In the genomic region with DNA sequence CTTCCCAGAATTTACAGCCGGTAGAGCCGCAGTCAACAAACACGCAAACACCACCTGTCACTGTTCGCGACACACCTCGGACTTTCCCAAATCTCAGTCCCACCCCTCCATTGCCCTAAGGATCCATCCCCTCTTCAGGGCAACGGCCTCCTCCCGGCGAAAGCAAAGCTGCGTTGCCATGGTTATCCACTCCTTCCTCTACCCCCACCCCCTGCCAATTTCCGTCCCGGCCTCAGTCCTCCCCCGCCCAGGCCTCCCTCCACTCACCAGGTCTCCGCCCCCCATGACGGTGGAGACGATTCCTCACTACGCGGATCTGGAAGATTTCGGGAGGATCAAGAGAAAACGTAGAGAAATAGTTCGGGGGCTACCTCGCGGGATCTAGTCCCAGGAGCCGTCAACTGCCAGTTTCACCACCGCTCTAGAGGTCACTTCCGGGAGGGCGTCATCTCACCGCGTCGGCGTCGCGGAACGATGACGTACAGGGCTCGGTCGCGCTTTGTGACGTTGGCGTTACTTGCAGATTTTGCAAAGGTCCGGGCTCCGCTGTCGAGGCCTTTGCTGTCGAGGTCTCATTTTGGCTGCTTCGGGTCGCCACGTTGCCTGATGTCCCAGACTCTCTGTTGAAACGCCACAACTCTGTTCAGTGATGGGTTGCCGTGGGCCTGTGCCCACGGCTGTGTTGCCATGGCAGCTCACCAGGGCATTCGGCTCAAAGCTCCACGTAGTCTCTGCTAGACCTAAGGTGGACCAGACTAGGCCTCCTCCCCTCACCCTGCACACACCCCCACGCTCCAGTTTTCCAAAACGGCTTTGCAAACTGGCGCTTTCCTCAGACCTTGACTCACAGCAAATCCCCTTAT, we compare ENCODE assay signal across 8 cellular contexts. TPM values are rescaled to one million over a fixed set of nuclear protein-coding genes. Genes with fewer than 3 reads are reported as not detected.
DNase-seq lines count a peak whose midpoint lies in the region; ATAC-seq and TF ChIP-seq lines count a peak whose summit lies in the region.

A gene (minus strand): TSS at position 423 of the 863 bp plus-strand sequence. CDS start 138 bp downstream, at position 285.

- H3K36me3 ChIP-seq in adrenal gland (replicated peaks in 1 of 2) (peaks cover 0 to 12% of the 10 kb centered on the region in 2 donors), heart right ventricle (peaks cover 0 to 29% (median 11%) of the 10 kb centered on the region in 9 donors)

- H3K4me1 ChIP-seq in adrenal gland (replicated peaks in 1 of 2) (peaks cover 15 to 17% of the 10 kb centered on the region in 2 donors), heart right ventricle (peaks cover 4 to 26% (median 21%) of the 10 kb centered on the region in 9 donors)

- peak within 1 kb of the TSS; percentile 100 for H3K27ac Mint-ChIP-seq in type B pancreatic cell

- H3K36me3 Mint-ChIP-seq in type B pancreatic cell = peaks cover 5% of the 10 kb centered on the region

- H3K4me3 ChIP-seq in GM12864 (ENCODE audit: low read depth, low read length) (peak within 1 kb of the TSS; percentile 88), adrenal gland (peak within 1 kb of the TSS; percentile 49 to 99 (median 98)), heart right ventricle (peak within 1 kb of the TSS; percentile 73 to 94 (median 85))

- peak within 1 kb of the TSS; percentile 100 for H3K4me3 Mint-ChIP-seq in type B pancreatic cell

- no peaks in the 10 kb centered on the region for H3K9me3 ChIP-seq in adrenal gland (replicated peaks in 1 of 3)
- H3K9me3 ChIP-seq in heart right ventricle = no peaks in the 10 kb centered on the region

- H3K27me3 ChIP-seq in adrenal gland (no peaks in the 10 kb centered on the region), heart right ventricle (no peaks in the 10 kb centered on the region)

- peak; percentile 95 for ATAC-seq in HG02798 (IDR thresholded peaks at IDR 0.05; ENCODE audit: poor library complexity, unreplicated experiment)
- ATAC-seq in heart right ventricle = peak; percentile 93 to 97 (median 95)

- peak; percentile 74 to 82 for TF ChIP-seq POLR2A in adrenal gland (IDR thresholded peaks at IDR 0.05)

- peak within 1 kb of the TSS; percentile 26 to 99 (median 96) for H3K27ac ChIP-seq in adrenal gland
- peak within 1 kb of the TSS; percentile 96 to 99 (median 99) for H3K27ac ChIP-seq in heart right ventricle

- intact Hi-C loops in adrenal gland (cut with DNase I) = no loop called here
- intact Hi-C loops in heart right ventricle (cut with DNase I) = loop anchor here in 5 of 10 donors (1.0 to 2.0 kb wide), 3 partner anchors 24 to 28 kb away; a partner anchor contains a TSS
- intact Hi-C loops in posterior cingulate gyrus (cut with DNase I) = loop anchor here (1.0 kb wide), 1 partner anchor 28 kb away; a partner anchor contains a TSS

- peaks cover 9% of the 10 kb centered on the region for H3K27me3 Mint-ChIP-seq in type B pancreatic cell

- H3K9me3 Mint-ChIP-seq in type B pancreatic cell = no peaks in the 10 kb centered on the region

- DNase-seq in GM12864 (ENCODE audit: low read depth) = peak; percentile 91
- DNase-seq in NCI-H146 treated with DMSO at 0.1 percent for 48 hours (lab: John Stamatoyannopoulos, UW; ENCODE audit: unreplicated experiment) = peak; percentile 84
- peak; percentile 81 to 98 (median 90) for DNase-seq in T-helper 1 cell
- DNase-seq in adrenal gland = peak; percentile 87 to 99 (median 95)
- peak; percentile 93 to 95 for DNase-seq in heart right ventricle
- DNase-seq in posterior cingulate gyrus = peak; percentile 85 to 99 (median 93)
- peak; percentile 98 for DNase-seq in type B pancreatic cell (ENCODE audit: extremely low spot score, unreplicated experiment)

- WGBS in adrenal gland, 4 donors = 1 to 3% (median 2%) methylated on average over 17 to 55 of the region's 55 CpGs
- 1% methylated on average over 55 of the region's 55 CpGs for WGBS in heart right ventricle, 2 donors

- TF ChIP-seq CTCF in GM12864 (IDR thresholded peaks at IDR 0.05; ENCODE audit: low read depth, low read length, missing control alignments) (no peak), adrenal gland (IDR thresholded peaks at IDR 0.05) (peak in 1 of 6 experiments; percentile 4), heart right ventricle (IDR thresholded peaks at IDR 0.05) (no peak), type B pancreatic cell (conservative IDR thresholded peaks at IDR 0.05) (no peak)

- peaks cover 23% of the 10 kb centered on the region for H3K4me1 Mint-ChIP-seq in type B pancreatic cell (ENCODE audit: unreplicated experiment)

RNA-seq across cellular contexts. Expression of the gene that starts here (rescaled TPM):
- 10 to 100 TPM in 7 of 8 donors, 1 to 10 TPM in 1; 4.5 to 21.8 (median 14.3) TPM for total RNA-seq in adrenal gland
- 10 to 100 TPM; 20.7 to 47.8 (median 33.1) TPM for polyA plus RNA-seq in adrenal gland
- total RNA-seq in heart right ventricle = 10 to 100 TPM in 2 of 10 donors, 1 to 10 TPM in 8; 7.7 to 11.2 (median 9.0) TPM
- polyA plus RNA-seq in heart right ventricle = 10 to 100 TPM in 1 of 2 donors, 1 to 10 TPM in 1; 9.1 to 22.6 TPM
- 17.7 and 19.7 TPM in 2 replicates for total RNA-seq in type B pancreatic cell (ENCODE audit: low replicate concordance)

Comparison
In these comparisons a context has a peak if more than half of its experiments do, and no peak if none do; other contexts are left out.
1. Peak in every context shown above with its lines: DNase-seq, ATAC-seq, H3K4me3 ChIP-seq and H3K27ac ChIP-seq.